ENCODE assay signal across 23 cellular contexts in genomic region chr9:129614932-129615331, GRCh38. TPM values are rescaled to one million over a fixed set of nuclear protein-coding genes. Genes with fewer than 3 reads are reported as not detected.
DNase-seq lines count a peak whose midpoint lies in the region; ATAC-seq, FAIRE-seq and TF ChIP-seq lines count a peak whose summit lies in the region.
"Had no signal": no experiment of that assay in that cellular context is flagged by ENCODE, and none has a peak within 500 bp of the region (broad histone marks: within the 10 kb centered on the region; RNA-seq: fewer than 3 reads in every experiment).

No MANE protein-coding gene starts in this region.

- peaks cover 22% of the 10 kb centered on the region for H3K4me1 ChIP-seq in HepG2 (ENCODE audit: insufficient read depth, low read length)
- H3K4me1 ChIP-seq in right lobe of liver = peaks cover 0 to 8% (median 3%) of the 10 kb centered on the region in 4 donors
- peaks cover 0 to 45% (median 24%) of the 10 kb centered on the region in 4 donors for H3K4me1 ChIP-seq in tibial nerve
- peaks cover 0 to 7% of the 10 kb centered on the region in 2 donors for H3K4me1 ChIP-seq in uterus
- H3K4me1 ChIP-seq: Caco-2 had no signal

- 57% methylated on average over 10 of the region's 10 CpGs for WGBS in HepG2 (ENCODE audit: low lambda C conversion rate)
- 79% methylated on average over 4 of the region's 10 CpGs for WGBS in right lobe of liver (ENCODE audit: insufficient coverage, low coverage, low lambda C conversion rate, missing lambda C conversion rate)
- WGBS in tibial nerve, 2 donors = 88 to 93% methylated on average over 10 of the region's 10 CpGs

- H3K36me3 ChIP-seq in HepG2 (replicated peaks in 1 of 2; ENCODE audit: control insufficient read depth in 1 of 2, insufficient read depth in 2 of 2, low read length in 2 of 2) (no peaks in the 10 kb centered on the region; a peak in 1 of 5 replicates), right lobe of liver (no peaks in the 10 kb centered on the region), tibial nerve (no peaks in the 10 kb centered on the region), uterus (no peaks in the 10 kb centered on the region)
- H3K36me3 ChIP-seq: BE2C, HAP-1 had no signal

- intact Hi-C loops in HepG2 (cut with micrococcal nuclease; ENCODE audit: unreplicated experiment) = no loop called here
- intact Hi-C loops in right lobe of liver (cut with DNase I) = loop anchor here in 1 of 2 donors (10.0 kb wide), 1 partner anchor 460 kb away; no protein-coding TSS in a partner anchor
- intact Hi-C loops in uterus (cut with DNase I; ENCODE audit: low total_unique reads) = loop anchor here (5.0 kb wide), 1 partner anchor 478 kb away; no protein-coding TSS in a partner anchor

- H3K4me1 Mint-ChIP-seq in mesothelial cell of epicardium = peaks cover 10% of the 10 kb centered on the region

- POLR2A ChIA-PET in HepG2 (lab: Yijun Ruan, JAX) = interaction anchor here (1.4 kb wide), 1 partner anchor 437 kb away, joined by 3 read pairs; the partner anchor contains the start of gene IER5L

- in situ Hi-C loops in HepG2 (cut with HindIII; ENCODE audit: extremely low pct_ligation_motif_present, low pct_unique_long_range_greater_than_20kb) = loop anchor here (10.0 kb wide), 3 partner anchors 120 to 440 kb away; partner anchors contain the start of gene IER5L

- no peak for TF ChIP-seq POLR2A in HepG2 (IDR thresholded peaks at IDR 0.05; ENCODE audit: insufficient read depth in 1 of 2, low read depth in 2 of 2, low read length in 2 of 2)
- TF ChIP-seq POLR2A in right lobe of liver (IDR thresholded peaks at IDR 0.05) = no peak
- no peak for TF ChIP-seq POLR2A in tibial nerve (IDR thresholded peaks at IDR 0.05)
- TF ChIP-seq POLR2A in uterus (IDR thresholded peaks at IDR 0.05) = no peak

- no TSS peak for BruUV-seq in HepG2 (replicated peaks; lab: Mats Ljungman, UMichigan)

- no peak overlapping the region for H3K27ac ChIP-seq in HepG2 (ENCODE audit: extremely low read length, insufficient read depth, low read length)
- no peak overlapping the region for H3K27ac ChIP-seq in right lobe of liver
- H3K27ac ChIP-seq in layer of hippocampus (ENCODE audit: low read depth, low read length) = peak overlapping the region; percentile 18
- peak overlapping the region in 3 of 4 donors; percentile 54 to 96 (median 96) for H3K27ac ChIP-seq in tibial nerve
- no peak overlapping the region for H3K27ac ChIP-seq in uterus
- H3K27ac ChIP-seq: C4-2B had no signal

- H4K20me1 ChIP-seq in HepG2 (ENCODE audit: insufficient read depth, low read length) = peaks cover 7% of the 10 kb centered on the region; the same call in 1 of the 2 replicates

- H2AFZ ChIP-seq in HepG2 (ENCODE audit: low read length) = no peak overlapping the region

- no peaks in the 10 kb centered on the region for H3K36me3 Mint-ChIP-seq in mesothelial cell of epicardium
- H3K36me3 Mint-ChIP-seq: CD8-positive, alpha-beta T cell had no signal

- H3K27me3 Mint-ChIP-seq in mesothelial cell of epicardium (ENCODE audit: low read depth) = no peaks in the 10 kb centered on the region

- H3K9ac ChIP-seq in HepG2 (ENCODE audit: insufficient read depth, low read depth, low read length) = no peak overlapping the region

- TF ChIP-seq RAD21 in HepG2 (CRISPR knock-in tag; IDR thresholded peaks at IDR 0.05) = no peak

- H3K27me3 ChIP-seq in HepG2 (ENCODE audit: control insufficient read depth in 1 of 2, insufficient read depth in 2 of 2, low read length in 2 of 2) = no peaks in the 10 kb centered on the region; a peak in 1 of 5 replicates
- no peaks in the 10 kb centered on the region for H3K27me3 ChIP-seq in right lobe of liver
- H3K27me3 ChIP-seq in layer of hippocampus (ENCODE audit: control insufficient read depth, insufficient read depth, low read length) = no peaks in the 10 kb centered on the region
- H3K27me3 ChIP-seq in tibial nerve = no peaks in the 10 kb centered on the region
- H3K27me3 ChIP-seq in uterus = no peaks in the 10 kb centered on the region
- H3K27me3 ChIP-seq: BE2C had no signal

- H3K9me3 ChIP-seq in HepG2 (ENCODE audit: low read length) = no peaks in the 10 kb centered on the region
- H3K9me3 ChIP-seq in right lobe of liver = no peaks in the 10 kb centered on the region
- no peaks in the 10 kb centered on the region for H3K9me3 ChIP-seq in tibial nerve
- H3K9me3 ChIP-seq in uterus = no peaks in the 10 kb centered on the region
- H3K9me3 ChIP-seq: A549, BE2C, Caco-2, HAP-1 had no signal

- CTCF ChIA-PET in HepG2 (lab: Yijun Ruan, JAX; ENCODE audit: low intra/inter-chr PET ratio, low total read pairs) = no interaction called here

- TF ChIP-seq CTCF in HepG2 (CRISPR knock-in tag; IDR thresholded peaks at IDR 0.05) (no peak), right lobe of liver (IDR thresholded peaks at IDR 0.05) (no peak), tibial nerve (IDR thresholded peaks at IDR 0.05) (no peak), mesothelial cell of epicardium (IDR thresholded peaks at IDR 0.05; ENCODE audit: unreplicated experiment) (no peak), uterus (IDR thresholded peaks at IDR 0.05) (no peak)

- no peak overlapping the region for H3K4me3 Mint-ChIP-seq in mesothelial cell of epicardium
- H3K4me3 Mint-ChIP-seq: CD8-positive, alpha-beta T cell; HFFc6 had no signal

- H3K79me2 ChIP-seq in HepG2 (ENCODE audit: insufficient read depth, low read length) = no peaks in the 10 kb centered on the region

- no peak for DNase-seq in HepG2 (ENCODE audit: low spot score)
- no peak for DNase-seq in right lobe of liver
- DNase-seq in tibial nerve (ENCODE audit: low spot score in 2 of 2) = no peak
- no peak for DNase-seq in mesothelial cell of epicardium (ENCODE audit: low spot score in 2 of 2, unreplicated experiment in 2 of 2)
- no peak for DNase-seq in uterus
- DNase-seq: 8988T; ACHN; AML-193; BE2C; Caco-2; CD4-positive, CD25-positive, alpha-beta regulatory T cell; DMS153; DND-41; GOT3; HFFc6 had no signal

- TF ChIP-seq EP300 in HepG2 (IDR thresholded peaks at IDR 0.05; ENCODE audit: low read depth in 2 of 2, low read length in 2 of 2) (no peak), HepG2 (CRISPR knock-in tag; IDR thresholded peaks at IDR 0.05; ENCODE audit: borderline replicate concordance) (no peak), tibial nerve (IDR thresholded peaks at IDR 0.05) (no peak)

- H3K4me3 ChIP-seq in HepG2 (replicated peaks in 1 of 3; ENCODE audit: insufficient read depth in 1 of 3, low read depth in 2 of 3, low read length in 3 of 3) (no peak overlapping the region), right lobe of liver (no peak overlapping the region), tibial nerve (no peak overlapping the region), uterus (no peak overlapping the region)
- H3K4me3 ChIP-seq: A549, HAP-1 had no signal

- H3K27ac Mint-ChIP-seq in mesothelial cell of epicardium = no peak overlapping the region
- H3K27ac Mint-ChIP-seq: CD4-positive, CD25-positive, alpha-beta regulatory T cell; CD8-positive, alpha-beta T cell; HFFc6 had no signal

- H3K9me3 Mint-ChIP-seq in mesothelial cell of epicardium = no peaks in the 10 kb centered on the region
- H3K9me3 Mint-ChIP-seq: CD8-positive, alpha-beta T cell; HFFc6 had no signal

- no peak for ATAC-seq in HepG2
- ATAC-seq in right lobe of liver = no peak
- ATAC-seq: A549; CD8-positive, alpha-beta T cell had no signal

- no peak for FAIRE-seq in HepG2 (lab: Jason Lieb, UNC)
- FAIRE-seq: A549, G401.6, GM12892, H54 had no signal

- no peak overlapping the region for H3K4me2 ChIP-seq in HepG2 (ENCODE audit: low read depth, low read length)
- H3K4me2 ChIP-seq: A549 had no signal

RNA-seq across cellular contexts. Expression of gene C9orf50, which starts 6.0 kb away (rescaled TPM):
- total RNA-seq in HepG2 (2016; rRNA removed; fragmentation: Illumina TruSeq; extraction: Trizol) (not detected in 2 replicates), right lobe of liver (not detected), tibial nerve (1 to 10 TPM in 3 of 4 donors, under 1 TPM in 1; 0.90 to 1.7 (median 1.3) TPM), mesothelial cell of epicardium (0.23 to 0.87 TPM (median 0.69 TPM) in 3 replicates), uterus (under 1 TPM in 1 of 4 donors, not detected in 3; 0.35 TPM)
- total RNA-seq in HepG2 (2016; cell fraction: cytosol; rRNA removed; fragmentation: Illumina TruSeq; extraction: Trizol; ENCODE audit: low read depth) = not detected in 2 replicates
- total RNA-seq in HepG2 (2016; cell fraction: insoluble cytoplasmic fraction; rRNA removed; fragmentation: Illumina TruSeq; extraction: Trizol) = not detected in 2 replicates
- not detected in 2 replicates for total RNA-seq in HepG2 (2016; cell fraction: membrane; rRNA removed; fragmentation: Illumina TruSeq; extraction: Trizol)
- total RNA-seq in HepG2 (2016; cell fraction: nucleus; rRNA removed; fragmentation: Illumina TruSeq; extraction: Trizol) = not detected in 2 replicates
- not detected in 2 replicates for polyA plus RNA-seq in HepG2 (2011; rRNA removed)
- not detected in 2 replicates for polyA plus RNA-seq in HepG2 (2011; cell fraction: cytosol; rRNA removed)
- 0.10 TPM in 1 of 2 replicates, not detected in the other for polyA plus RNA-seq in HepG2 (2011; cell fraction: nucleus; rRNA removed)
- not detected in 2 replicates for polyA plus RNA-seq in HepG2 (2012)
- not detected in 2 replicates for polyA plus RNA-seq in HepG2 (2016; cell fraction: cytosol; fragmentation: Illumina TruSeq; extraction: Trizol; ENCODE audit: low read depth)
- polyA plus RNA-seq in HepG2 (2016; cell fraction: insoluble cytoplasmic fraction; fragmentation: Illumina TruSeq; extraction: Trizol; ENCODE audit: low read depth) = not detected in 2 replicates
- polyA plus RNA-seq in HepG2 (2016; cell fraction: membrane; fragmentation: Illumina TruSeq; extraction: Trizol; ENCODE audit: low read depth) = not detected in 2 replicates
- polyA plus RNA-seq in HepG2 (2016; cell fraction: nucleus; fragmentation: Illumina TruSeq; extraction: Trizol; ENCODE audit: insufficient read depth, low read depth) = not detected in 2 replicates
- not detected in 2 replicates for polyA minus RNA-seq in HepG2 (2011; rRNA and poly(A)+ RNA removed; ENCODE audit: low replicate concordance)
- polyA minus RNA-seq in HepG2 (2011; cell fraction: cytosol; rRNA and poly(A)+ RNA removed) = not detected in 2 replicates
- not detected in 2 replicates for polyA minus RNA-seq in HepG2 (2011; cell fraction: nucleus; rRNA and poly(A)+ RNA removed)
- total RNA-seq: Caco-2; CD4-positive, CD25-positive, alpha-beta regulatory T cell had no signal
- polyA plus RNA-seq: CD4-positive, CD25-positive, alpha-beta regulatory T cell had no signal

RNA-seq across cellular contexts. Expression of gene NTMT1, which starts 11.0 kb away (rescaled TPM):
- total RNA-seq in HepG2 (2016; rRNA removed; fragmentation: Illumina TruSeq; extraction: Trizol) = 51.0 and 53.8 TPM in 2 replicates
- 18.8 and 21.6 TPM in 2 replicates for total RNA-seq in HepG2 (2016; cell fraction: cytosol; rRNA removed; fragmentation: Illumina TruSeq; extraction: Trizol; ENCODE audit: low read depth)
- total RNA-seq in HepG2 (2016; cell fraction: insoluble cytoplasmic fraction; rRNA removed; fragmentation: Illumina TruSeq; extraction: Trizol) = 51.4 and 52.7 TPM in 2 replicates
- total RNA-seq in HepG2 (2016; cell fraction: membrane; rRNA removed; fragmentation: Illumina TruSeq; extraction: Trizol) = 27.5 and 28.2 TPM in 2 replicates
- 24.5 and 26.0 TPM in 2 replicates for total RNA-seq in HepG2 (2016; cell fraction: nucleus; rRNA removed; fragmentation: Illumina TruSeq; extraction: Trizol)
- polyA plus RNA-seq in HepG2 (2011; rRNA removed) = 49.1 and 52.7 TPM in 2 replicates
- polyA plus RNA-seq in HepG2 (2011; cell fraction: cytosol; rRNA removed) = 51.6 and 54.5 TPM in 2 replicates
- 33.4 and 35.2 TPM in 2 replicates for polyA plus RNA-seq in HepG2 (2011; cell fraction: nucleus; rRNA removed)
- polyA plus RNA-seq in HepG2 (2012) = 25.7 and 35.9 TPM in 2 replicates
- 25.5 and 33.2 TPM in 2 replicates for polyA plus RNA-seq in HepG2 (2016; cell fraction: cytosol; fragmentation: Illumina TruSeq; extraction: Trizol; ENCODE audit: low read depth)
- 70.9 and 81.2 TPM in 2 replicates for polyA plus RNA-seq in HepG2 (2016; cell fraction: insoluble cytoplasmic fraction; fragmentation: Illumina TruSeq; extraction: Trizol; ENCODE audit: low read depth)
- polyA plus RNA-seq in HepG2 (2016; cell fraction: membrane; fragmentation: Illumina TruSeq; extraction: Trizol; ENCODE audit: low read depth) = 24.8 and 34.0 TPM in 2 replicates
- polyA plus RNA-seq in HepG2 (2016; cell fraction: nucleus; fragmentation: Illumina TruSeq; extraction: Trizol; ENCODE audit: insufficient read depth, low read depth) = 54.6 and 61.5 TPM in 2 replicates
- polyA minus RNA-seq in HepG2 (2011; rRNA and poly(A)+ RNA removed; ENCODE audit: low replicate concordance) = 26.8 and 119 TPM in 2 replicates
- polyA minus RNA-seq in HepG2 (2011; cell fraction: cytosol; rRNA and poly(A)+ RNA removed) = 14.8 and 17.0 TPM in 2 replicates
- 15.9 and 18.4 TPM in 2 replicates for polyA minus RNA-seq in HepG2 (2011; cell fraction: nucleus; rRNA and poly(A)+ RNA removed)
- 10 to 100 TPM; 15.6 to 28.3 (median 20.7) TPM for total RNA-seq in right lobe of liver
- total RNA-seq in tibial nerve = 10 to 100 TPM; 23.9 to 30.6 (median 27.5) TPM
- total RNA-seq in mesothelial cell of epicardium = 30.7 to 33.3 TPM (median 33.0 TPM) in 3 replicates
- total RNA-seq in uterus = 10 to 100 TPM in 3 of 4 donors, 1 to 10 TPM in 1; 1.8 to 30.8 (median 21.6) TPM

RNA-seq across cellular contexts. Expression of gene ASB6, which starts 27.0 kb away (rescaled TPM):
- total RNA-seq in HepG2 (2016; rRNA removed; fragmentation: Illumina TruSeq; extraction: Trizol) = 8.2 and 8.3 TPM in 2 replicates
- total RNA-seq in HepG2 (2016; cell fraction: cytosol; rRNA removed; fragmentation: Illumina TruSeq; extraction: Trizol; ENCODE audit: low read depth) = 1.6 and 1.8 TPM in 2 replicates
- 6.6 and 9.5 TPM in 2 replicates for total RNA-seq in HepG2 (2016; cell fraction: insoluble cytoplasmic fraction; rRNA removed; fragmentation: Illumina TruSeq; extraction: Trizol)
- 5.0 and 6.5 TPM in 2 replicates for total RNA-seq in HepG2 (2016; cell fraction: membrane; rRNA removed; fragmentation: Illumina TruSeq; extraction: Trizol)
- 7.3 TPM in 2 replicates for total RNA-seq in HepG2 (2016; cell fraction: nucleus; rRNA removed; fragmentation: Illumina TruSeq; extraction: Trizol)
- 8.4 and 10.8 TPM in 2 replicates for polyA plus RNA-seq in HepG2 (2011; rRNA removed)
- 6.1 and 7.8 TPM in 2 replicates for polyA plus RNA-seq in HepG2 (2011; cell fraction: cytosol; rRNA removed)
- polyA plus RNA-seq in HepG2 (2011; cell fraction: nucleus; rRNA removed) = 22.8 and 23.1 TPM in 2 replicates
- 4.2 and 5.8 TPM in 2 replicates for polyA plus RNA-seq in HepG2 (2012)
- 1.0 and 1.8 TPM in 2 replicates for polyA plus RNA-seq in HepG2 (2016; cell fraction: cytosol; fragmentation: Illumina TruSeq; extraction: Trizol; ENCODE audit: low read depth)
- 7.0 and 8.8 TPM in 2 replicates for polyA plus RNA-seq in HepG2 (2016; cell fraction: insoluble cytoplasmic fraction; fragmentation: Illumina TruSeq; extraction: Trizol; ENCODE audit: low read depth)
- polyA plus RNA-seq in HepG2 (2016; cell fraction: membrane; fragmentation: Illumina TruSeq; extraction: Trizol; ENCODE audit: low read depth) = 3.2 TPM in 2 replicates
- 17.2 and 17.7 TPM in 2 replicates for polyA plus RNA-seq in HepG2 (2016; cell fraction: nucleus; fragmentation: Illumina TruSeq; extraction: Trizol; ENCODE audit: insufficient read depth, low read depth)
- 10.0 and 29.3 TPM in 2 replicates for polyA minus RNA-seq in HepG2 (2011; rRNA and poly(A)+ RNA removed; ENCODE audit: low replicate concordance)
- polyA minus RNA-seq in HepG2 (2011; cell fraction: cytosol; rRNA and poly(A)+ RNA removed) = 2.7 and 3.2 TPM in 2 replicates
- polyA minus RNA-seq in HepG2 (2011; cell fraction: nucleus; rRNA and poly(A)+ RNA removed) = 5.0 and 5.6 TPM in 2 replicates
- 1 to 10 TPM; 4.5 to 9.5 (median 5.4) TPM for total RNA-seq in right lobe of liver
- total RNA-seq in tibial nerve = 10 to 100 TPM; 14.9 to 25.5 (median 22.4) TPM
- 24.5 to 26.2 TPM (median 24.6 TPM) in 3 replicates for total RNA-seq in mesothelial cell of epicardium
- 10 to 100 TPM in 2 of 4 donors, 1 to 10 TPM in 2; 1.3 to 20.3 (median 8.5) TPM for total RNA-seq in uterus

RNA-seq across cellular contexts. Expression of gene PRRX2, which starts 50.5 kb away (rescaled TPM):
- total RNA-seq in HepG2 (2016; rRNA removed; fragmentation: Illumina TruSeq; extraction: Trizol) (not detected in 2 replicates), right lobe of liver (not detected), tibial nerve (10 to 100 TPM in 3 of 4 donors, 1 to 10 TPM in 1; 9.6 to 32.1 (median 14.9) TPM), mesothelial cell of epicardium (7.5 to 10.1 TPM (median 8.7 TPM) in 3 replicates), uterus (1 to 10 TPM in 2 of 4 donors, not detected in 2; 3.5 to 5.5 TPM)
- total RNA-seq in HepG2 (2016; cell fraction: cytosol; rRNA removed; fragmentation: Illumina TruSeq; extraction: Trizol; ENCODE audit: low read depth) = not detected in 2 replicates
- total RNA-seq in HepG2 (2016; cell fraction: insoluble cytoplasmic fraction; rRNA removed; fragmentation: Illumina TruSeq; extraction: Trizol) = not detected in 2 replicates
- not detected in 2 replicates for total RNA-seq in HepG2 (2016; cell fraction: membrane; rRNA removed; fragmentation: Illumina TruSeq; extraction: Trizol)
- not detected in 2 replicates for total RNA-seq in HepG2 (2016; cell fraction: nucleus; rRNA removed; fragmentation: Illumina TruSeq; extraction: Trizol)
- polyA plus RNA-seq in HepG2 (2011; rRNA removed) = 0.05 TPM in 1 of 2 replicates, not detected in the other
- polyA plus RNA-seq in HepG2 (2011; cell fraction: cytosol; rRNA removed) = not detected in 2 replicates
- polyA plus RNA-seq in HepG2 (2011; cell fraction: nucleus; rRNA removed) = not detected in 2 replicates
- polyA plus RNA-seq in HepG2 (2012) = not detected in 2 replicates
- polyA plus RNA-seq in HepG2 (2016; cell fraction: cytosol; fragmentation: Illumina TruSeq; extraction: Trizol; ENCODE audit: low read depth) = not detected in 2 replicates
- polyA plus RNA-seq in HepG2 (2016; cell fraction: insoluble cytoplasmic fraction; fragmentation: Illumina TruSeq; extraction: Trizol; ENCODE audit: low read depth) = not detected in 2 replicates
- polyA plus RNA-seq in HepG2 (2016; cell fraction: membrane; fragmentation: Illumina TruSeq; extraction: Trizol; ENCODE audit: low read depth) = not detected in 2 replicates
- polyA plus RNA-seq in HepG2 (2016; cell fraction: nucleus; fragmentation: Illumina TruSeq; extraction: Trizol; ENCODE audit: insufficient read depth, low read depth) = not detected in 2 replicates
- not detected in 2 replicates for polyA minus RNA-seq in HepG2 (2011; rRNA and poly(A)+ RNA removed; ENCODE audit: low replicate concordance)
- polyA minus RNA-seq in HepG2 (2011; cell fraction: cytosol; rRNA and poly(A)+ RNA removed) = not detected in 2 replicates
- polyA minus RNA-seq in HepG2 (2011; cell fraction: nucleus; rRNA and poly(A)+ RNA removed) = not detected in 2 replicates
- total RNA-seq: Caco-2; CD4-positive, CD25-positive, alpha-beta regulatory T cell; CD8-positive, alpha-beta T cell had no signal
- polyA plus RNA-seq: CD4-positive, CD25-positive, alpha-beta regulatory T cell had no signal

Comparison
In these comparisons a context has a peak if more than half of its experiments do, and no peak if none do; other contexts are left out.
1. H3K27ac ChIP-seq: peak in layer of hippocampus (single experiment) and tibial nerve (3 of 4); none in HepG2 (single experiment), right lobe of liver (0 of 3) and uterus (0 of 2).